In the genomic region with DNA sequence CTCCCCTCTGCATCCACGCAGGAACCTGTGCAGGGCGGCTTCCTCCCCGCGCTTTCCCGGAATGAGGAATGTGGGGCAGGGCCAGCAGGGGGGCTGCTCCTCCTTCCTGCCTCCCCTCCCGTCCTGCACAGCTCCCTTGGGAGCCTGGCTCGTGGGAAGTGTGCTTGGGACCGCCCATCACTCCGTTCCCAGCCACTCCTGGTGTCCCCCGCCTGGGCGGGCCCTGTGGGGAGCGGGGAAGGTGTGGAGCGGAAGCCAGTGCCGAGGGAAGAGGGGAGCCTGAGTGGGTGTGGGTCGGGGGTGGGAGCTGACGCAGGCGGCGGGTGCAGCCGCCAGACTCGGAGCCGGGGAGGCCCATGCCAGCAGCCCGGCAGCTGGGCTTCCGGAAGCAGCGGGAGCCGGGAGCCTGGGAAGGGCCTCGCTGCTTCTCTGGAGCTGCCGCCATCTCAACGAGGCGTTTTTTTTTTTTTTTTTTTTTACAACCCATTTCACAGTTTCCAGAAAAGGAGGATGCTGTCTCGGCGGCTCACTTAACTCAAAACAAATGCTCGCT, we compare ENCODE assay signal across 8 cellular contexts. TPM values are rescaled to one million over a fixed set of nuclear protein-coding genes. Genes with fewer than 3 reads are reported as not detected.
A peak's percentile ranks its signal among the peaks of the same experiment; 100 is the strongest.
DNase-seq lines count a peak whose midpoint lies in the region; ATAC-seq and TF ChIP-seq lines count a peak whose summit lies in the region.

No MANE protein-coding gene starts in this region.

- H3K9me3 ChIP-seq in right atrium auricular region (no peaks in the 10 kb centered on the region), skeletal muscle satellite cell (replicated peaks; ENCODE audit: low read length) (no peaks in the 10 kb centered on the region)

- peak overlapping the region; percentile 78 for H3K4me2 ChIP-seq in skeletal muscle satellite cell (ENCODE audit: low read length)

- no peak for TF ChIP-seq CTCF in AG04449 (IDR thresholded peaks at IDR 0.05; ENCODE audit: insufficient read depth, low read length, missing control alignments)
- TF ChIP-seq CTCF in right atrium auricular region (IDR thresholded peaks at IDR 0.05): no peak

- H3K4me1 ChIP-seq in right atrium auricular region (peaks cover 0 to 76% of the 10 kb centered on the region in 2 donors), skeletal muscle satellite cell (ENCODE audit: control insufficient read depth, insufficient read depth, low read length) (peaks cover 75% of the 10 kb centered on the region)

- peak overlapping the region; percentile 88 to 93 for H3K27ac ChIP-seq in right atrium auricular region

- DNase-seq in AG04449 (ENCODE audit: low read depth, low spot score) (peak; percentile 84), M059J (ENCODE audit: low read depth) (peak; percentile 56), amniotic epithelial cell (ENCODE audit: low read depth) (peak; percentile 83), right atrium auricular region (ENCODE audit: low spot score) (peak; percentile 95)
- DNase-seq in central memory CD4-positive, alpha-beta T cell: no peak
- no peak for DNase-seq in stimulated activated effector memory CD8-positive, alpha-beta T cell treated with anti-CD3 and anti-CD28 coated beads, Interleukin-12 subunit alpha, Interleukin-12 subunit beta, amount 100 ng/mL, for 72 hours (ENCODE audit: low spot score in 2 of 2)

- no peak overlapping the region for H3K27ac Mint-ChIP-seq in stimulated activated effector memory CD8-positive, alpha-beta T cell treated with anti-CD3 and anti-CD28 coated beads, Interleukin-12 subunit alpha, Interleukin-12 subunit beta, amount 100 ng/mL, for 72 hours

- no peak overlapping the region for H3K4me3 Mint-ChIP-seq in stimulated activated effector memory CD8-positive, alpha-beta T cell treated with anti-CD3 and anti-CD28 coated beads, Interleukin-12 subunit alpha, Interleukin-12 subunit beta, amount 100 ng/mL, for 72 hours

- ATAC-seq in stimulated activated effector memory CD8-positive, alpha-beta T cell treated with anti-CD3 and anti-CD28 coated beads, Interleukin-12 subunit alpha, Interleukin-12 subunit beta, amount 100 ng/mL, for 72 hours: no peak
- ATAC-seq in HG02798 (IDR thresholded peaks at IDR 0.05; ENCODE audit: poor library complexity, unreplicated experiment): no peak

- H3K27me3 ChIP-seq in right atrium auricular region: no peaks in the 10 kb centered on the region
- no peaks in the 10 kb centered on the region for H3K27me3 ChIP-seq in skeletal muscle satellite cell (ENCODE audit: control insufficient read depth, insufficient read depth, low read length)

- H3K9ac ChIP-seq in skeletal muscle satellite cell (ENCODE audit: low read depth, low read length): peak overlapping the region; percentile 73

- H3K9me3 Mint-ChIP-seq in stimulated activated effector memory CD8-positive, alpha-beta T cell treated with anti-CD3 and anti-CD28 coated beads, Interleukin-12 subunit alpha, Interleukin-12 subunit beta, amount 100 ng/mL, for 72 hours: no peaks in the 10 kb centered on the region

- POLR2A ChIA-PET in AG04449 (lab: Yijun Ruan, JAX): interaction anchor here (0.6 to 1.7 kb wide), 4 partner anchors 10 to 157 kb away, joined by 3 to 8 read pairs (median 4); a partner anchor contains a TSS

- H3K36me3 Mint-ChIP-seq in stimulated activated effector memory CD8-positive, alpha-beta T cell treated with anti-CD3 and anti-CD28 coated beads, Interleukin-12 subunit alpha, Interleukin-12 subunit beta, amount 100 ng/mL, for 72 hours: no peaks in the 10 kb centered on the region

- H3K4me3 ChIP-seq in AG04449 (ENCODE audit: low read depth, low read length): peak overlapping the region; percentile 41
- peak overlapping the region; percentile 9 to 37 for H3K4me3 ChIP-seq in right atrium auricular region
- H3K4me3 ChIP-seq in skeletal muscle satellite cell (ENCODE audit: low read length): peak overlapping the region; percentile 53

- CTCF ChIA-PET in AG04449 (lab: Yijun Ruan, JAX): no interaction called here

- H3K36me3 ChIP-seq in right atrium auricular region (no peaks in the 10 kb centered on the region), skeletal muscle satellite cell (ENCODE audit: insufficient read depth, low read length) (no peaks in the 10 kb centered on the region)

- peaks cover 7% of the 10 kb centered on the region for H3K4me1 Mint-ChIP-seq in stimulated activated effector memory CD8-positive, alpha-beta T cell treated with anti-CD3 and anti-CD28 coated beads, Interleukin-12 subunit alpha, Interleukin-12 subunit beta, amount 100 ng/mL, for 72 hours

RNA-seq across cellular contexts. Expression of a gene that starts 24.2 kb away (rescaled TPM):
- 1.0 and 4.3 TPM in 2 replicates for total RNA-seq in M059J (2014; rRNA removed; shearing (Covaris generic))
- 10 to 100 TPM in 1 of 2 donors, 1 to 10 TPM in 1; 5.8 to 12.7 TPM for total RNA-seq in right atrium auricular region
- 7.9 and 8.3 TPM in 2 replicates for total RNA-seq in skeletal muscle satellite cell (2012; rRNA removed)

Comparison
In these comparisons a context has a peak if more than half of its experiments do, and no peak if none do; other contexts are left out.
1. DNase-seq: peak in AG04449 (single experiment), M059J (single experiment), amniotic epithelial cell (single experiment) and right atrium auricular region (single experiment); none in central memory CD4-positive, alpha-beta T cell (single experiment) and stimulated activated effector memory CD8-positive, alpha-beta T cell treated with anti-CD3 and anti-CD28 coated beads, Interleukin-12 subunit alpha, Interleukin-12 subunit beta, amount 100 ng/mL, for 72 hours (0 of 2).
2. Peak in every context shown above with its lines, with median percentiles within 50 percentile points of each other: H3K4me3 ChIP-seq.